ENCODE assay signal across 25 cellular contexts in the genomic region with DNA sequence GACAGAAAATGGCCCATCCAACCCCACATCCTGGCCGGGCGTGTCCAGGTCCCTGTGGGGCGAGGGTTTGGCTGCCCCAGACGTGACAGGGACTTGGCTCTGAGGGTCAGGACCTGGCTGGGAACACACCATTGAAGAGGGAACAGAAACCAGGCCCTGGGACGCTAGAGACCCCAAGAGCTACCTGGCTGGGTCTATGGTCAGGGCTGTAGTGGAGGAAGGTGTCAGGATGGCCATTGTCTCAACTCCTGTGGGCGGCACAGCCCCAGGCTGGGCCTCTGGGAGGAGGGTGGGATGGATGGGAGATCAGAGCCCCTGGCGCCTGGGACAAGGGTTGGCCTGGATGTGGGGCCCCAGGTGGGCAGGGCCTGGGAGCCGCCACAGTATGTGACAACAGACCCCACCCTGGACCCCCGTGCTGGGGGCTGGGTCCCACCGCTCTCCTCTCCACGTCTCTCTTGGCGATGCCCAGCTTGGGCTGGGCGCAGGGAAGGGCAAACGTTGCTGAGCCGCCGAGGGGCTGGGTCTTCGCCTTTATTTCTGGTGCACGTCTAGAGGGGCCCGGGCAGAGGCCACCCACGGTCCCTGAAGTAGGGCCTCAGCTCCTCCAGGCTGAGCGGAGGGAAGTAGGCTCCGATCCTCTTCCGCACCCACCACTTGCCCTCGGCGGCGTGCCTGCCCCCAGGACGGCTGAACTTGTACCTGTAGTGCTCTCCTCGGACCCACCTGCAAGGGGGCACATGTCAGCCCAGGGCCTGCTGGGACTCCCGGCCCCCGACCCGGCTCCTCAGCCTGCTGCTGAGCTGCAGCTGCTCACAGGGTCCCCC. TPM values are rescaled to one million over a fixed set of nuclear protein-coding genes. Genes with fewer than 3 reads are reported as not detected.
DNase-seq lines count a peak whose midpoint lies in the region; ATAC-seq, FAIRE-seq and TF ChIP-seq lines count a peak whose summit lies in the region.
"Had no signal": no experiment of that assay in that cellular context is flagged by ENCODE, and none has a peak within 500 bp of the region (broad histone marks: within the 10 kb centered on the region; RNA-seq: fewer than 3 reads in every experiment).

No MANE protein-coding gene starts in this region.

- ATAC-seq in T-helper 17 cell = no peak
- no peak for ATAC-seq in stimulated activated effector memory CD8-positive, alpha-beta T cell treated with anti-CD3 and anti-CD28 coated beads, Interleukin-12 subunit alpha, Interleukin-12 subunit beta, amount 100 ng/mL, for 72 hours
- ATAC-seq: CD8-positive, alpha-beta T cell had no signal

- peaks cover 18% of the 10 kb centered on the region for H3K9me3 Mint-ChIP-seq in Calu3 (ENCODE audit: low read depth, unreplicated experiment)
- no peaks in the 10 kb centered on the region for H3K9me3 Mint-ChIP-seq in stimulated activated effector memory CD8-positive, alpha-beta T cell treated with anti-CD3 and anti-CD28 coated beads, Interleukin-12 subunit alpha, Interleukin-12 subunit beta, amount 100 ng/mL, for 72 hours
- H3K9me3 Mint-ChIP-seq: CD8-positive, alpha-beta T cell; IgD-negative memory B cell had no signal

- TF ChIP-seq CTCF in Calu3 (IDR thresholded peaks at IDR 0.05; ENCODE audit: unreplicated experiment) = no peak
- no peak for TF ChIP-seq CTCF in kidney (IDR thresholded peaks at IDR 0.05; ENCODE audit: borderline replicate concordance, extremely low read depth, insufficient read depth)

- H3K27ac Mint-ChIP-seq in Calu3 (ENCODE audit: unreplicated experiment) (peak overlapping the region; percentile 3), T-helper 17 cell (peak overlapping the region; percentile 65)
- peak overlapping the region; percentile 68 for H3K27ac Mint-ChIP-seq in stimulated activated effector memory CD8-positive, alpha-beta T cell treated with anti-CD3 and anti-CD28 coated beads, Interleukin-12 subunit alpha, Interleukin-12 subunit beta, amount 100 ng/mL, for 72 hours
- H3K27ac Mint-ChIP-seq: CD8-positive, alpha-beta T cell; GM23338; HFFc6 had no signal

- no peak overlapping the region for H3K4me3 Mint-ChIP-seq in Calu3 (ENCODE audit: low read depth, unreplicated experiment)
- H3K4me3 Mint-ChIP-seq in T-helper 17 cell = no peak overlapping the region
- H3K4me3 Mint-ChIP-seq in stimulated activated effector memory CD8-positive, alpha-beta T cell treated with anti-CD3 and anti-CD28 coated beads, Interleukin-12 subunit alpha, Interleukin-12 subunit beta, amount 100 ng/mL, for 72 hours = no peak overlapping the region
- H3K4me3 Mint-ChIP-seq: CD8-positive, alpha-beta T cell; GM23338; HFFc6; IgD-negative memory B cell had no signal

- no peak overlapping the region for H3K27ac ChIP-seq in kidney (ENCODE audit: low read depth in 2 of 2, low read length in 2 of 2)
- H3K27ac ChIP-seq: PC-9 had no signal

- DNase-seq in Calu3 = no peak
- DNase-seq in T-helper 17 cell = no peak
- DNase-seq in kidney = peak; percentile 55
- DNase-seq in stimulated activated effector memory CD8-positive, alpha-beta T cell treated with anti-CD3 and anti-CD28 coated beads, Interleukin-12 subunit alpha, Interleukin-12 subunit beta, amount 100 ng/mL, for 72 hours (ENCODE audit: low spot score in 2 of 2) = no peak
- no peak for DNase-seq in stimulated activated CD8-positive, alpha-beta memory T cell treated with anti-CD3 and anti-CD28 coated beads, Interleukin-4, amount 100 ng/mL, for 48 hours
- no peak for DNase-seq in H54 (ENCODE audit: insufficient read length, low spot score)
- DNase-seq in KG1 (lab: John Stamatoyannopoulos, UW) = no peak
- DNase-seq in SW480 (ENCODE audit: low spot score) = no peak
- DNase-seq: CD8-positive, alpha-beta T cell; DMS153; HFFc6; NCI-H1048; NCI-H1417; NCI-H1694; NCI-H2029 treated with DMSO at 0.1 percent for 48 hours; NCI-H2227 treated with DMSO at 0.1 percent for 48 hours; NCI-H526 treated with DMSO at 0.1 percent for 48 hours; PC-9; RPMI8226; SHP77 treated with DMSO at 0.1 percent for 48 hours had no signal

- H3K4me1 Mint-ChIP-seq in Calu3 (ENCODE audit: low read depth, unreplicated experiment) (no peaks in the 10 kb centered on the region), T-helper 17 cell (peaks cover 4% of the 10 kb centered on the region)
- H3K4me1 Mint-ChIP-seq in stimulated activated effector memory CD8-positive, alpha-beta T cell treated with anti-CD3 and anti-CD28 coated beads, Interleukin-12 subunit alpha, Interleukin-12 subunit beta, amount 100 ng/mL, for 72 hours = no peaks in the 10 kb centered on the region
- H3K4me1 Mint-ChIP-seq: GM23338, IgD-negative memory B cell had no signal

- FAIRE-seq in kidney (lab: Jason Lieb, UNC) (no peak), H54 (lab: Jason Lieb, UNC) (no peak)

- no TSS peak for BruUV-seq in Calu3 (replicated peaks; lab: Mats Ljungman, UMichigan)

- intact Hi-C loops in Calu3 (cut with micrococcal nuclease; ENCODE audit: unreplicated experiment) = no loop called here
- intact Hi-C loops in kidney (cut with DNase I) = no loop called here

- H3K9me3 ChIP-seq in T-helper 17 cell (ENCODE audit: control insufficient read depth, low read length, poor library complexity, severe bottlenecking) (no peaks in the 10 kb centered on the region), kidney (ENCODE audit: control insufficient read depth in 1 of 2, low read length in 2 of 2) (no peaks in the 10 kb centered on the region)

- H3K36me3 ChIP-seq in kidney (ENCODE audit: control insufficient read depth in 1 of 2, insufficient read depth in 2 of 2, low read length in 2 of 2) = no peaks in the 10 kb centered on the region
- H3K36me3 ChIP-seq: HAP-1 had no signal

- no peak overlapping the region for H3K4me3 ChIP-seq in kidney (ENCODE audit: low read length in 2 of 2)
- H3K4me3 ChIP-seq: GM23338, HAP-1, PC-9 had no signal

- TF ChIP-seq POLR2A in H54 (IDR thresholded peaks at IDR 0.05; ENCODE audit: low read depth, low read length) = no peak

- H3K27me3 Mint-ChIP-seq in Calu3 (ENCODE audit: unreplicated experiment) = no peaks in the 10 kb centered on the region
- H3K27me3 Mint-ChIP-seq in T-helper 17 cell = no peaks in the 10 kb centered on the region
- H3K27me3 Mint-ChIP-seq: IgD-negative memory B cell had no signal

- CTCF ChIA-PET in Calu3 (lab: Charles Lee) = no interaction called here

- H3K36me3 Mint-ChIP-seq in Calu3 (ENCODE audit: insufficient read depth, unreplicated experiment) (peaks cover 43% of the 10 kb centered on the region), T-helper 17 cell (ENCODE audit: low read depth) (no peaks in the 10 kb centered on the region)
- H3K36me3 Mint-ChIP-seq in stimulated activated effector memory CD8-positive, alpha-beta T cell treated with anti-CD3 and anti-CD28 coated beads, Interleukin-12 subunit alpha, Interleukin-12 subunit beta, amount 100 ng/mL, for 72 hours = no peaks in the 10 kb centered on the region
- H3K36me3 Mint-ChIP-seq: CD8-positive, alpha-beta T cell; IgD-negative memory B cell had no signal

- H3K9ac ChIP-seq in kidney (ENCODE audit: low read length in 2 of 2) = no peak overlapping the region

- H3K4me1 ChIP-seq in kidney (ENCODE audit: control insufficient read depth in 1 of 2, insufficient read depth in 1 of 2, low read depth in 1 of 2, low read length in 2 of 2) = no peaks in the 10 kb centered on the region
- H3K4me1 ChIP-seq: HAP-1 had no signal

RNA-seq across cellular contexts. Expression of a gene that starts 53.7 kb away (rescaled TPM):
- total RNA-seq in Calu3 (2022) (not detected in 2 replicates), T-helper 17 cell (not detected), kidney (not detected)
- not detected for polyA plus RNA-seq in kidney (ENCODE audit: insufficient read depth, low read depth, low replicate concordance)
- total RNA-seq: A673; CD8-positive, alpha-beta T cell; GM23338; HFFc6; NCI-H460; PC-9 had no signal
- polyA plus RNA-seq: IgD-negative memory B cell had no signal

Comparison
In these comparisons a context has a peak if more than half of its experiments do, and no peak if none do; other contexts are left out.
1. H3K27ac Mint-ChIP-seq: peak in every context shown above with its lines; median percentile 68 in stimulated activated effector memory CD8-positive, alpha-beta T cell treated with anti-CD3 and anti-CD28 coated beads, Interleukin-12 subunit alpha, Interleukin-12 subunit beta, amount 100 ng/mL, for 72 hours; 65 in T-helper 17 cell; 3 in Calu3.